Comparison of ENCODE assay signal across 8 cellular contexts in genomic region chr11:77126861-77127673, GRCh38. TPM values are rescaled to one million over a fixed set of nuclear protein-coding genes. Genes with fewer than 3 reads are reported as not detected.
DNase-seq lines count a peak whose midpoint lies in the region; ATAC-seq and TF ChIP-seq lines count a peak whose summit lies in the region.

No MANE protein-coding gene starts in this region.

- H3K4me3 ChIP-seq in OCI-LY1 (ENCODE audit: low read depth, low read length, poor library complexity, severe bottlenecking) (peak overlapping the region; percentile 10), fibroblast of pulmonary artery (replicated peaks; ENCODE audit: low read depth, low read length) (peak overlapping the region; percentile 50), neural cell (ENCODE audit: low read length) (peak overlapping the region; percentile 60)

- no peak overlapping the region for H2AFZ ChIP-seq in OCI-LY1 (ENCODE audit: low read length)
- peak overlapping the region; percentile 25 for H2AFZ ChIP-seq in neural cell (ENCODE audit: low read depth, low read length)

- TF ChIP-seq EP300 in neural cell (conservative IDR thresholded peaks at IDR 0.05; ENCODE audit: poor library complexity, severe bottlenecking): no peak

- H3K4me1 ChIP-seq in OCI-LY1 (ENCODE audit: insufficient read depth, low read length, severe bottlenecking): no peaks in the 10 kb centered on the region

- H3K9ac ChIP-seq in OCI-LY1 (ENCODE audit: low read length): no peak overlapping the region
- H3K9ac ChIP-seq in neural cell (ENCODE audit: low read length): peak overlapping the region; percentile 46

- H3K9me2 ChIP-seq in OCI-LY1 (ENCODE audit: low read depth, low read length) (no peaks in the 10 kb centered on the region), neural cell (ENCODE audit: insufficient read depth, low read length) (no peaks in the 10 kb centered on the region)

- H3K27me3 ChIP-seq in OCI-LY1 (ENCODE audit: insufficient read depth, low read length): 0 out of 2 replicates have a peak, but pooled peaks cover 4% of the 10 kb centered on the region
- H3K27me3 ChIP-seq in neural cell (ENCODE audit: insufficient read depth, low read depth, low read length): no peaks in the 10 kb centered on the region

- ATAC-seq in HG03039 (IDR thresholded peaks at IDR 0.05; ENCODE audit: unreplicated experiment): no peak

- H3K79me2 ChIP-seq in OCI-LY1 (ENCODE audit: insufficient read depth, low read length): no peaks in the 10 kb centered on the region
- H3K79me2 ChIP-seq in neural cell (replicated peaks; ENCODE audit: insufficient read depth, low read length): no peaks in the 10 kb centered on the region

- no peak overlapping the region for H3K27ac ChIP-seq in OCI-LY1 (ENCODE audit: low read depth, low read length, poor library complexity, severe bottlenecking)
- no peak overlapping the region for H3K27ac ChIP-seq in neural cell (ENCODE audit: low read length)

- peak; percentile 92 for TF ChIP-seq CTCF in GM20000 (IDR thresholded peaks at IDR 0.05; ENCODE audit: extremely low read depth, missing control alignments)
- peak; percentile 94 for TF ChIP-seq CTCF in OCI-LY1 (IDR thresholded peaks at IDR 0.05; ENCODE audit: low read length)
- TF ChIP-seq CTCF in fibroblast of pulmonary artery (IDR thresholded peaks at IDR 0.05; ENCODE audit: low read length, missing control alignments): peak; percentile 92
- TF ChIP-seq CTCF in neural cell (IDR thresholded peaks at IDR 0.05; ENCODE audit: poor library complexity, severe bottlenecking): peak; percentile 97

- peak; percentile 61 for DNase-seq in Ammon's horn (ENCODE audit: low spot score)
- peak; percentile 81 for DNase-seq in GM20000 (ENCODE audit: low spot score)
- DNase-seq in activated T-helper 1 cell treated with Interleukin-2 at 50 U/mL for 16 hours (ENCODE audit: low read depth): peak; percentile 32
- peak; percentile 52 for DNase-seq in fibroblast of pulmonary artery (ENCODE audit: low read depth)
- peak; percentile 10 for DNase-seq in stromal cell of bone marrow (ENCODE audit: low read depth)

- H4K20me1 ChIP-seq in OCI-LY1 (ENCODE audit: insufficient read depth, low read length) (no peaks in the 10 kb centered on the region), neural cell (ENCODE audit: insufficient read depth) (no peaks in the 10 kb centered on the region)

- TF ChIP-seq RAD21 in neural cell (conservative IDR thresholded peaks at IDR 0.05): peak; percentile 80

- H3F3A ChIP-seq in OCI-LY1 (ENCODE audit: insufficient read depth, low read length): no peaks in the 10 kb centered on the region
- H3F3A ChIP-seq in neural cell (ENCODE audit: insufficient read depth, low read length, poor library complexity, severe bottlenecking): no peaks in the 10 kb centered on the region

- H3K36me3 ChIP-seq in OCI-LY1 (ENCODE audit: insufficient read depth, low read length) (no peaks in the 10 kb centered on the region), neural cell (ENCODE audit: insufficient read depth, low read length) (no peaks in the 10 kb centered on the region)

- peak overlapping the region; percentile 41 for H3K4me2 ChIP-seq in OCI-LY1 (ENCODE audit: low read length)
- no peak overlapping the region for H3K4me2 ChIP-seq in neural cell (ENCODE audit: low read length)

- H3K9me3 ChIP-seq in OCI-LY1 (ENCODE audit: low read length) (no peaks in the 10 kb centered on the region), neural cell (ENCODE audit: low read length) (no peaks in the 10 kb centered on the region)

TF ChIP-seq in neural cell, 6 proteins besides CTCF, POLR2A, EP300 and RAD21:
- TF ChIP-seq EZH2 (IDR thresholded peaks at IDR 0.05; ENCODE audit: borderline replicate concordance, insufficient read depth, low read length, poor library complexity, severe bottlenecking): no peak
- TF ChIP-seq TAF1 (IDR thresholded peaks at IDR 0.05; ENCODE audit: low read depth): no peak
- no peak for TF ChIP-seq REST (IDR thresholded peaks at IDR 0.05; ENCODE audit: borderline replicate concordance)
- TF ChIP-seq POLR2AphosphoS5 (IDR thresholded peaks at IDR 0.05): no peak
- TF ChIP-seq MXI1 (conservative IDR thresholded peaks at IDR 0.05; ENCODE audit: poor library complexity, severe bottlenecking): peak; percentile 26
- TF ChIP-seq SMC3 (conservative IDR thresholded peaks at IDR 0.05; ENCODE audit: poor library complexity): peak; percentile 94
TF ChIP-seq in neural cell: peak in this region for 2.

RNA-seq across cellular contexts. Expression of gene MYO7A, which starts 1.0 kb away (rescaled TPM):
- polyA plus RNA-seq in neural cell: 0.30 and 0.61 TPM in 2 replicates
- polyA minus RNA-seq in neural cell: 0.23 and 0.24 TPM in 2 replicates

RNA-seq across cellular contexts. Expression of gene OMP, which starts 24.4 kb away (rescaled TPM):
- polyA plus RNA-seq in neural cell: not detected in 2 replicates
- polyA minus RNA-seq in neural cell: 2.3 TPM in 1 of 2 replicates, not detected in the other

Comparison
In these comparisons a context has a peak if more than half of its experiments do, and no peak if none do; other contexts are left out.
1. DNase-seq: peak in every context shown above with its lines; median percentile 81 in GM20000; 61 in Ammon's horn; 52 in fibroblast of pulmonary artery; 32 in activated T-helper 1 cell treated with Interleukin-2 at 50 U/mL for 16 hours; 10 in stromal cell of bone marrow.
2. H3K4me3 ChIP-seq: peak in every context shown above with its lines; median percentile 60 in neural cell; 50 in fibroblast of pulmonary artery; 10 in OCI-LY1.